17 cellular contexts compared by ENCODE assay signal in genomic region chr11:86999388-86999787, GRCh38. TPM values are rescaled to one million over a fixed set of nuclear protein-coding genes. Genes with fewer than 3 reads are reported as not detected.
DNase-seq lines count a peak whose midpoint lies in the region; TF ChIP-seq lines count a peak whose summit lies in the region.
"Had no signal": no experiment of that assay in that cellular context is flagged by ENCODE, and none has a peak within 500 bp of the region (broad histone marks: within the 10 kb centered on the region; RNA-seq: fewer than 3 reads in every experiment).

No MANE protein-coding gene starts in this region.

- peak overlapping the region; percentile 43 for H2AFZ ChIP-seq in mammary epithelial cell (ENCODE audit: low read depth, low read length)
- H2AFZ ChIP-seq in Karpas-422 (ENCODE audit: low read length), result peak overlapping the region; percentile 50; the same call in 1 of the 2 replicates

- no peaks in the 10 kb centered on the region for H3K9me3 Mint-ChIP-seq in MCF 10A (ENCODE audit: unreplicated experiment)
- no peaks in the 10 kb centered on the region for H3K9me3 Mint-ChIP-seq in progenitor cell of endocrine pancreas (ENCODE audit: low read depth)

- dilution Hi-C loops in mammary epithelial cell (cut with HindIII; ENCODE audit: low sequenced_read_pairs), result no loop called here

- no peaks in the 10 kb centered on the region for H3K9me2 ChIP-seq in Karpas-422 (replicated peaks; ENCODE audit: insufficient read depth, low read length)

- BruUV-seq in mammary epithelial cell (replicated peaks; lab: Mats Ljungman, UMichigan), result no TSS peak
- BruUV-seq in MCF 10A (replicated peaks; lab: Mats Ljungman, UMichigan), result no TSS peak

- intact Hi-C loops in mammary epithelial cell (cut with micrococcal nuclease), result loop anchor here (5.0 to 10.0 kb wide), 2 partner anchors 38 to 95 kb away; partner anchors contain the start of gene TMEM135
- intact Hi-C loops in MCF 10A (cut with micrococcal nuclease), result no loop called here
- intact Hi-C loops in posterior cingulate gyrus (cut with DNase I), result loop anchor here (5.0 kb wide), 1 partner anchor 293 kb away; no protein-coding TSS in a partner anchor

- in situ Hi-C loops in mammary epithelial cell (cut with MboI; ENCODE audit: low sequenced_read_pairs in 2 of 2), result no loop called here

- H3K9ac ChIP-seq in mammary epithelial cell (ENCODE audit: insufficient read depth, low read length) (no peak overlapping the region), Karpas-422 (ENCODE audit: low read length) (no peak overlapping the region)

- no peaks in the 10 kb centered on the region for H3K27me3 ChIP-seq in mammary epithelial cell (ENCODE audit: insufficient read depth, low read length)
- H3K27me3 ChIP-seq in Karpas-422 (ENCODE audit: low read length), result no peaks in the 10 kb centered on the region

- H3K4me2 ChIP-seq in mammary epithelial cell (ENCODE audit: insufficient read depth, low read depth, low read length) (no peak overlapping the region), Karpas-422 (ENCODE audit: low read depth, low read length, poor library complexity, severe bottlenecking) (no peak overlapping the region)

- H3K4me1 ChIP-seq in mammary epithelial cell (ENCODE audit: insufficient read depth, low read length), result no peaks in the 10 kb centered on the region
- H3K4me1 ChIP-seq in Karpas-422 (ENCODE audit: low read length), result no peaks in the 10 kb centered on the region

- H3K4me1 Mint-ChIP-seq in MCF 10A (ENCODE audit: insufficient read depth, unreplicated experiment), result no peaks in the 10 kb centered on the region
- peaks cover 26% of the 10 kb centered on the region for H3K4me1 Mint-ChIP-seq in progenitor cell of endocrine pancreas (ENCODE audit: low read depth)

- H3K36me3 Mint-ChIP-seq in MCF 10A (ENCODE audit: insufficient read depth, unreplicated experiment), result no peaks in the 10 kb centered on the region
- no peaks in the 10 kb centered on the region for H3K36me3 Mint-ChIP-seq in progenitor cell of endocrine pancreas (ENCODE audit: insufficient read depth)

- POLR2A ChIA-PET in MCF 10A (lab: Yijun Ruan, JAX), result interaction anchor here (0.8 to 1.3 kb wide), 2 partner anchors 9 to 16 kb away, joined by 3 to 4 read pairs; no protein-coding TSS in a partner anchor

- CTCF ChIA-PET in mammary epithelial cell (lab: Charles Lee; ENCODE audit: low non-redundant PET) (no interaction called here), MCF 10A (lab: Yijun Ruan, JAX) (interaction anchor here (0.5 to 1.1 kb wide), 3 partner anchors 13 to 25 kb away, joined by 3 read pairs; no protein-coding TSS in a partner anchor)

- DNase-seq in mammary epithelial cell (no peak), MCF 10A (ENCODE audit: unreplicated experiment) (no peak), Karpas-422 (no peak), erythroblast (lab: John Stamatoyannopoulos, UW) (peak; percentile 29 to 41), progenitor cell of endocrine pancreas (ENCODE audit: low spot score, unreplicated experiment) (no peak), mesenteric fat pad (ENCODE audit: low spot score) (no peak), hepatic stellate cell (ENCODE audit: low spot score) (no peak), posterior cingulate gyrus (no peak)
- DNase-seq: DMS79 treated with DMSO at 0.1 percent for 48 hours, Kasumi-1, MV-4-11, NCI-H1417 treated with DMSO at 0.1 percent for 48 hours, NCI-H2029, NCI-H2171 treated with DMSO at 0.1 percent for 48 hours, NCI-H510A treated with DMSO at 0.1 percent for 48 hours, SHP77 had no signal

- H3K79me2 ChIP-seq in mammary epithelial cell (ENCODE audit: insufficient read depth, low read length) (no peaks in the 10 kb centered on the region), Karpas-422 (ENCODE audit: low read length) (no peaks in the 10 kb centered on the region)

- H4K20me1 ChIP-seq in mammary epithelial cell (ENCODE audit: insufficient read depth, low read length) (no peaks in the 10 kb centered on the region), Karpas-422 (ENCODE audit: insufficient read depth, low read depth, low read length) (no peaks in the 10 kb centered on the region)

- H3K27me3 Mint-ChIP-seq in MCF 10A (ENCODE audit: insufficient read depth, unreplicated experiment) (no peaks in the 10 kb centered on the region), progenitor cell of endocrine pancreas (peaks cover 7% of the 10 kb centered on the region)

- TF ChIP-seq CTCF in mammary epithelial cell (conservative IDR thresholded peaks at IDR 0.05 in 1 of 2, IDR thresholded peaks at IDR 0.05 in 1 of 2; ENCODE audit: extremely low read depth in 1 of 2, insufficient read depth in 1 of 2, low read depth in 1 of 2, low read length in 2 of 2) (no peak), MCF 10A (IDR thresholded peaks at IDR 0.05; ENCODE audit: unreplicated experiment) (no peak), progenitor cell of endocrine pancreas (IDR thresholded peaks at IDR 0.05; ENCODE audit: unreplicated experiment) (no peak)

- 88% methylated on average over 1 of the region's 1 CpG for WGBS in mammary epithelial cell (ENCODE audit: low coverage, missing lambda C conversion rate)

- H3K4me3 ChIP-seq in mammary epithelial cell (replicated peaks in 1 of 3; ENCODE audit: insufficient read depth in 1 of 3, low read depth in 2 of 3, low read length in 3 of 3) (no peak overlapping the region), Karpas-422 (ENCODE audit: low read length) (no peak overlapping the region)

- H3K27ac ChIP-seq in mammary epithelial cell (ENCODE audit: insufficient read depth, low read depth, low read length) (no peak overlapping the region), Karpas-422 (ENCODE audit: low read length) (no peak overlapping the region)
- H3K27ac ChIP-seq: HL-60 had no signal

- H3K27ac Mint-ChIP-seq in MCF 10A (ENCODE audit: low read depth, unreplicated experiment) (no peak overlapping the region), progenitor cell of endocrine pancreas (peak overlapping the region; percentile 94)

- TF ChIP-seq POLR2A in erythroblast (IDR thresholded peaks at IDR 0.05; ENCODE audit: low read length), result no peak

- H3K36me3 ChIP-seq in mammary epithelial cell (ENCODE audit: insufficient read depth, low read length) (no peaks in the 10 kb centered on the region), Karpas-422 (ENCODE audit: insufficient read depth, low read length) (no peaks in the 10 kb centered on the region)

- H3K9me3 ChIP-seq in mammary epithelial cell (replicated peaks; ENCODE audit: insufficient read depth, low read length), result no peaks in the 10 kb centered on the region
- no peaks in the 10 kb centered on the region for H3K9me3 ChIP-seq in Karpas-422 (ENCODE audit: low read length)

- no peak overlapping the region for H3K4me3 Mint-ChIP-seq in MCF 10A (ENCODE audit: unreplicated experiment)
- H3K4me3 Mint-ChIP-seq in progenitor cell of endocrine pancreas (ENCODE audit: low read depth), result no peak overlapping the region

RNA-seq across cellular contexts. Expression of gene TMEM135, which starts 38.3 kb away (rescaled TPM):
- total RNA-seq in mammary epithelial cell (10 to 100 TPM; 30.8 to 37.3 TPM), MCF 10A (2022) (10.7 and 17.4 TPM in 2 replicates), progenitor cell of endocrine pancreas (33.0 and 37.9 TPM in 2 replicates), mesenteric fat pad (64.3 TPM)
- polyA plus RNA-seq in mammary epithelial cell, result 24.4 TPM
- 47.2 TPM for polyA minus RNA-seq in mammary epithelial cell
- 98.9 and 228 TPM in 2 replicates for total RNA-seq in Karpas-422 (2014; rRNA removed; shearing (Covaris generic); ENCODE audit: low replicate concordance)

RNA-seq across cellular contexts. Expression of gene FZD4, which starts 44.2 kb away (rescaled TPM):
- 1 to 10 TPM in 1 of 2 donors, under 1 TPM in 1; 0.96 to 1.3 TPM for total RNA-seq in mammary epithelial cell
- polyA plus RNA-seq in mammary epithelial cell, result 0.51 TPM
- polyA minus RNA-seq in mammary epithelial cell, result 2.2 TPM
- total RNA-seq in MCF 10A (2022), result 0.34 and 0.35 TPM in 2 replicates
- 1.8 and 1.9 TPM in 2 replicates for total RNA-seq in Karpas-422 (2014; rRNA removed; shearing (Covaris generic); ENCODE audit: low replicate concordance)
- total RNA-seq in progenitor cell of endocrine pancreas, result 9.3 and 11.7 TPM in 2 replicates
- total RNA-seq in mesenteric fat pad, result 295 TPM

Comparison
In these comparisons a context has a peak if more than half of its experiments do, and no peak if none do; other contexts are left out.
1. DNase-seq: peak in erythroblast (2 of 2); none in mammary epithelial cell (single experiment), MCF 10A (single experiment), Karpas-422 (single experiment), progenitor cell of endocrine pancreas (single experiment), mesenteric fat pad (single experiment), hepatic stellate cell (single experiment) and posterior cingulate gyrus (0 of 10).
2. RNA of gene FZD4, which starts 44.2 kb away (total RNA-seq): 295 TPM in mesenteric fat pad (single experiment); 9.3 to 11.7 TPM in progenitor cell of endocrine pancreas, 1.8 to 1.9 TPM in Karpas-422, 0.96 to 1.3 TPM in mammary epithelial cell and 0.34 to 0.35 TPM in MCF 10A; every median in the first group is over 10 times any median in the second.